ENCODE assay signal across 22 cellular contexts in the genomic region with DNA sequence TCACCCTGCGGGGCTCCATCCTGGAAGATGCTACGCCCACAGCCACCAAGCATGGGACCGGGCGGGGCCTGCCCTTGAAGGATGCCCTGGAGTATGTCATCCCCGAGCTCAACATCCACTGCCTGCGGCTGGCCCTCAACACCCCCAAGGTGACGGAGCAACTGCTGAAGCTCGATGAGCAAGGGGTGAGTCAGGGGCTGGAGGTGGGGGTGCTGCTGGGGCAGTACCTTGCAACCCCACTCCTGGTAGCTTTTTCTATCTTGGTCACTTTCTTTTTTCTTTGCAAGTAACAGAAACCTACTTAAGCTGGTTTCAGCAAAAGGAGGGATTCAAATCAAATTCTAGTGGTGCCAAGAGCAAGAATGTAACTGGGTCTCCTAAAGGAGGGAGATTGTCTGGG.
DNase-seq lines count a peak whose midpoint lies in the region; ATAC-seq, FAIRE-seq and TF ChIP-seq lines count a peak whose summit lies in the region.
"Had no signal": no experiment of that assay in that cellular context is flagged by ENCODE, and none has a peak within 500 bp of the region (broad histone marks: within the 10 kb centered on the region; RNA-seq: fewer than 3 reads in every experiment).

No MANE protein-coding gene starts in this region.

- POLR2A ChIA-PET in AG04450 (lab: Yijun Ruan, JAX) (no interaction called here), K562 (lab: Yijun Ruan, JAX) (interaction anchor here (0.6 kb wide), 1 partner anchor 45 kb away, joined by 3 read pairs; no protein-coding TSS in a partner anchor)

- no peak for TF ChIP-seq POLR2A in K562 (conservative IDR thresholded peaks at IDR 0.05)

- intact Hi-C loops in K562 (cut with micrococcal nuclease) = loop anchor here (5.0 kb wide), 1 partner anchor 42 kb away; no protein-coding TSS in a partner anchor

- H3K4me2 ChIP-seq in K562 (ENCODE audit: insufficient read depth, low read length) = no peak overlapping the region
- H3K4me2 ChIP-seq: BLaER1, GM23338 had no signal

- H4K20me1 ChIP-seq in K562 (replicated peaks; ENCODE audit: control insufficient read depth, insufficient read depth, low read length) = peaks cover 7% of the 10 kb centered on the region; the same call in 1 of the 2 replicates

- H3K79me2 ChIP-seq in K562 (ENCODE audit: control insufficient read depth, insufficient read depth, low read length) = no peaks in the 10 kb centered on the region

- peak overlapping the region; percentile 31 for H3K27ac ChIP-seq in AG04450 (ENCODE audit: low read depth, low read length)
- no peak overlapping the region for H3K27ac ChIP-seq in K562 (ENCODE audit: extremely low read depth, low read depth, low read length)
- H3K27ac ChIP-seq: BLaER1 had no signal

- H3K9me3 ChIP-seq in AG04450 (ENCODE audit: control insufficient read depth, insufficient read depth, low read length) = peaks cover 12% of the 10 kb centered on the region
- H3K9me3 ChIP-seq in K562 (replicated peaks; ENCODE audit: control insufficient read depth, insufficient read depth, low read depth, low read length) = 0 out of 2 replicates have a peak, but pooled peaks cover 2% of the 10 kb centered on the region

- H3K4me3 ChIP-seq in AG04450 (ENCODE audit: low read depth, low read length) = no peak overlapping the region
- no peak overlapping the region for H3K4me3 ChIP-seq in K562
- H3K4me3 ChIP-seq: BLaER1, GM12878, GM23338 had no signal

- in situ Hi-C loops in K562 (cut with MboI) = no loop called here

- WGBS in K562 (ENCODE audit: insufficient coverage, low coverage, missing lambda C conversion rate) = 62% methylated on average over 8 of the region's 8 CpGs

- no peak for TF ChIP-seq RAD21 in K562 (CRISPR knock-in tag; conservative IDR thresholded peaks at IDR 0.05 in 1 of 2, IDR thresholded peaks at IDR 0.05 in 1 of 2)

- no peak for FAIRE-seq in K562 (lab: Jason Lieb, UNC)
- FAIRE-seq: A204.1, GM12878, H54, HepG2 had no signal

- no peak overlapping the region for H2AFZ ChIP-seq in K562 (ENCODE audit: low read depth, low read length)
- H2AFZ ChIP-seq: GM23338 had no signal

- no peaks in the 10 kb centered on the region for H3K9me1 ChIP-seq in K562 (ENCODE audit: control insufficient read depth, insufficient read depth, low read length)

- H3K36me3 ChIP-seq in K562 (ENCODE audit: control insufficient read depth, insufficient read depth, low read length) = 0 out of 3 replicates have a peak, but pooled peaks cover 3% of the 10 kb centered on the region

- H3K4me1 ChIP-seq in K562 (replicated peaks in 1 of 2; ENCODE audit: control insufficient read depth in 2 of 2, insufficient read depth in 2 of 2, low read length in 2 of 2) = peaks cover 0 to 3% of the 10 kb centered on the region in 2 experiments; a peak in 2 of 5 replicates

- H3K9ac ChIP-seq in K562 (ENCODE audit: insufficient read depth in 1 of 2, low read depth in 2 of 2, low read length in 2 of 2) = no peak overlapping the region
- H3K9ac ChIP-seq: BLaER1 had no signal

- TF ChIP-seq EP300 in K562 (IDR thresholded peaks at IDR 0.05; ENCODE audit: low read length) = no peak

- no peak for ATAC-seq in K562
- no peak for ATAC-seq in HG02870 (IDR thresholded peaks at IDR 0.05; ENCODE audit: unreplicated experiment)
- ATAC-seq in GM19463 (IDR thresholded peaks at IDR 0.05; ENCODE audit: unreplicated experiment) = no peak
- no peak for ATAC-seq in HG03280 (IDR thresholded peaks at IDR 0.05; ENCODE audit: unreplicated experiment)
- ATAC-seq: GM12878, GM23338, HCT116, HepG2 had no signal

- BruUV-seq in K562 (replicated peaks; lab: Mats Ljungman, UMichigan) = no TSS peak

- H3K27me3 ChIP-seq in AG04450 (ENCODE audit: control insufficient read depth, insufficient read depth, low read length) = no peaks in the 10 kb centered on the region
- no peaks in the 10 kb centered on the region for H3K27me3 ChIP-seq in K562 (ENCODE audit: control insufficient read depth in 2 of 2, insufficient read depth in 2 of 2, low read length in 2 of 2)
- H3K27me3 ChIP-seq: BLaER1 had no signal

- no peak for DNase-seq in AG04450 (ENCODE audit: low read depth, low spot score)
- peak; percentile 65 for DNase-seq in ELR (ENCODE audit: low read depth)
- DNase-seq in RKO (ENCODE audit: low spot score) = peak; percentile 12
- no peak for DNase-seq in K562 (ENCODE audit: extremely low read depth in 1 of 4, low spot score in 3 of 4)
- no peak for DNase-seq in GM10266 (ENCODE audit: extremely low spot score)
- DNase-seq: ACHN; AML-193; CD4-positive, alpha-beta memory T cell; DMS153; DMS79; GF-D8; KG1 had no signal

- TF ChIP-seq CTCF in AG04450 (IDR thresholded peaks at IDR 0.05; ENCODE audit: low read depth, low read length) (no peak), K562 (IDR thresholded peaks at IDR 0.05 in 2 of 3, conservative IDR thresholded peaks at IDR 0.05 in 1 of 3; ENCODE audit: insufficient read depth in 2 of 3, low read depth in 1 of 3, low read length in 3 of 3) (no peak), GM10266 (IDR thresholded peaks at IDR 0.05; ENCODE audit: control insufficient read depth, insufficient read depth, low read depth, missing control alignments) (no peak)

- CTCF ChIA-PET in AG04450 (lab: Charles Lee) = interaction anchor here (2.8 kb wide), 1 partner anchor 197 kb away, joined by 10 read pairs; no protein-coding TSS in a partner anchor
- CTCF ChIA-PET in K562 (lab: Yijun Ruan, JAX; ENCODE audit: low intra/inter-chr PET ratio) = no interaction called here

TF ChIP-seq in K562, 482 proteins besides CTCF, POLR2A, EP300 and RAD21:
- no peak for TF ChIP-seq RHOXF2B (CRISPR knock-in tag; conservative IDR thresholded peaks at IDR 0.05)
- TF ChIP-seq ZNF707 (CRISPR knock-in tag; conservative IDR thresholded peaks at IDR 0.05) = peak; percentile 94
- TF ChIP-seq BDP1 (IDR thresholded peaks at IDR 0.05; ENCODE audit: insufficient read depth, insufficient read length) = no peak
- TF ChIP-seq HNRNPLL (IDR thresholded peaks at IDR 0.05; ENCODE audit: low read depth, low read length, poor library complexity, severe bottlenecking) = no peak
- TF ChIP-seq RNF219 (CRISPR knock-in tag; IDR thresholded peaks at IDR 0.05) = no peak
- TF ChIP-seq ZNF75A (CRISPR knock-in tag; IDR thresholded peaks at IDR 0.05) = no peak
- TF ChIP-seq PHF8 (IDR thresholded peaks at IDR 0.05; ENCODE audit: borderline replicate concordance, low read length) = no peak
- 0 out of 2 replicates have a peak, but pooled peaks have one; percentile 27 for TF ChIP-seq ZNF740 (CRISPR knock-in tag; IDR thresholded peaks at IDR 0.05)
- no peak for TF ChIP-seq ZNF740 (tag; IDR thresholded peaks at IDR 0.05)
- no peak for TF ChIP-seq USF2 (CRISPR knock-in tag; IDR thresholded peaks at IDR 0.05)

Comparison
In these comparisons a context has a peak if more than half of its experiments do, and no peak if none do; other contexts are left out.
1. DNase-seq: peak in ELR (single experiment) and RKO (single experiment); none in AG04450 (single experiment), K562 (0 of 4) and GM10266 (single experiment).